Comparison of ENCODE assay signal across 22 cellular contexts in the genomic region with DNA sequence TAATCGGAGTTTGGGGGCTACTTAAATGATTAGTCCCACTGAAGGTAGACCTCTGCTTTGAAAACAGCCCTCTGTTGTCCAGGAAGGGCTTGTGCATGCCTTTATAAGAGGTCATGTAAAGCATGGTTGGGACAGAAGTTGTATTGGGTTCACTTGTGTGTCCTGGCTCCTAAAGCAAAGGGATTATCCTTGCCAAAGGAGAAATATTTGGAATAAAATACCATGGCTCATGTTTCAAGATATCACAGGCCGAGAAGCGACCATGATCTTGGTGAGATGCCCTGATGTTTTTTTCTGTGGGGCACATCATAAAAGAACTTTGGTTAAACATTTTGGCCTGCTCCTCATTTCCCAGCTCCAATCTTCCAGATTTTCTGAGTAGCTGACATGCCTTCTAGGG.
A peak's percentile ranks its signal among the peaks of the same experiment; 100 is the strongest.
DNase-seq lines count a peak whose midpoint lies in the region; ATAC-seq lines count a peak whose summit lies in the region.
"Had no signal": no experiment of that assay in that cellular context is flagged by ENCODE, and none has a peak within 500 bp of the region (broad histone marks: within the 10 kb centered on the region; RNA-seq: fewer than 3 reads in every experiment).

No MANE protein-coding gene starts in this region.

- ATAC-seq in memory B cell (ENCODE audit: low read depth), result no peak
- ATAC-seq: GM12878 had no signal

- intact Hi-C loops in activated T-helper 1 cell treated with anti-CD3 and anti-CD28 coated beads, Interleukin-12 subunit alpha, Interleukin-12 subunit beta, Interleukin-2, Interleukin-4 antibody, amounts not matched to agents 30 ng/mL and 10 ng/mL and 1 ng/mL, durations not matched to agents 14 hours and 24 hours and 36 hours (cut with micrococcal nuclease), result no loop called here
- intact Hi-C loops in activated T-helper 2 cell treated with anti-CD3 and anti-CD28 coated beads, Interferon-gamma antibody, Interleukin-2, Interleukin-4, amounts not matched to agents 10 μg/mL and 5 μg/mL and 100 μg/mL, durations not matched to agents 14 hours and 24 hours and 36 hours (cut with micrococcal nuclease), result no loop called here

- H3K36me3 ChIP-seq in skeletal muscle tissue (ENCODE audit: control insufficient read depth in 3 of 3, insufficient read depth in 3 of 3, low read length in 3 of 3), result no peaks in the 10 kb centered on the region

- no peak overlapping the region for H3K4me3 Mint-ChIP-seq in activated T-helper 1 cell treated with anti-CD3 and anti-CD28 coated beads, Interleukin-12 subunit alpha, Interleukin-12 subunit beta, Interleukin-2, Interleukin-4 antibody, amounts not matched to agents 30 ng/mL and 10 ng/mL and 1 ng/mL, durations not matched to agents 14 hours and 24 hours and 36 hours
- no peak overlapping the region for H3K4me3 Mint-ChIP-seq in memory B cell
- no peak overlapping the region for H3K4me3 Mint-ChIP-seq in activated T-helper 2 cell treated with anti-CD3 and anti-CD28 coated beads, Interferon-gamma antibody, Interleukin-2, Interleukin-4, amounts not matched to agents 10 μg/mL and 5 μg/mL and 100 μg/mL, durations not matched to agents 14 hours and 24 hours and 36 hours (ENCODE audit: low read depth)

- peak overlapping the region; percentile 26 for H3K27ac ChIP-seq in skeletal muscle tissue (ENCODE audit: low read depth, low read length)
- H3K27ac ChIP-seq: 22Rv1, GM23248 had no signal

- no peaks in the 10 kb centered on the region for H3K27me3 Mint-ChIP-seq in activated T-helper 1 cell treated with anti-CD3 and anti-CD28 coated beads, Interleukin-12 subunit alpha, Interleukin-12 subunit beta, Interleukin-2, Interleukin-4 antibody, amounts not matched to agents 30 ng/mL and 10 ng/mL and 1 ng/mL, durations not matched to agents 14 hours and 24 hours and 36 hours (ENCODE audit: insufficient read depth)
- H3K27me3 Mint-ChIP-seq in memory B cell, result no peaks in the 10 kb centered on the region
- no peaks in the 10 kb centered on the region for H3K27me3 Mint-ChIP-seq in activated T-helper 2 cell treated with anti-CD3 and anti-CD28 coated beads, Interferon-gamma antibody, Interleukin-2, Interleukin-4, amounts not matched to agents 10 μg/mL and 5 μg/mL and 100 μg/mL, durations not matched to agents 14 hours and 24 hours and 36 hours (ENCODE audit: low read depth)
- H3K27me3 Mint-ChIP-seq: IgD-negative memory B cell had no signal

- H3K36me3 Mint-ChIP-seq in activated T-helper 1 cell treated with anti-CD3 and anti-CD28 coated beads, Interleukin-12 subunit alpha, Interleukin-12 subunit beta, Interleukin-2, Interleukin-4 antibody, amounts not matched to agents 30 ng/mL and 10 ng/mL and 1 ng/mL, durations not matched to agents 14 hours and 24 hours and 36 hours (ENCODE audit: low read depth), result peaks cover 19% of the 10 kb centered on the region
- peaks cover under 1% of the 10 kb centered on the region for H3K36me3 Mint-ChIP-seq in memory B cell
- H3K36me3 Mint-ChIP-seq in activated T-helper 2 cell treated with anti-CD3 and anti-CD28 coated beads, Interferon-gamma antibody, Interleukin-2, Interleukin-4, amounts not matched to agents 10 μg/mL and 5 μg/mL and 100 μg/mL, durations not matched to agents 14 hours and 24 hours and 36 hours (ENCODE audit: low read depth), result peaks cover 5% of the 10 kb centered on the region

- peaks cover 55 to 80% (median 72%) of the 10 kb centered on the region in 3 donors for H3K4me1 ChIP-seq in skeletal muscle tissue (ENCODE audit: control insufficient read depth in 3 of 3, insufficient read depth in 3 of 3, low read length in 3 of 3)

- H3K27me3 ChIP-seq in skeletal muscle tissue (ENCODE audit: control insufficient read depth in 3 of 3, insufficient read depth in 3 of 3, low read length in 3 of 3), result no peaks in the 10 kb centered on the region

- H3K9me3 Mint-ChIP-seq in activated T-helper 1 cell treated with anti-CD3 and anti-CD28 coated beads, Interleukin-12 subunit alpha, Interleukin-12 subunit beta, Interleukin-2, Interleukin-4 antibody, amounts not matched to agents 30 ng/mL and 10 ng/mL and 1 ng/mL, durations not matched to agents 14 hours and 24 hours and 36 hours, result no peaks in the 10 kb centered on the region
- no peaks in the 10 kb centered on the region for H3K9me3 Mint-ChIP-seq in memory B cell
- no peaks in the 10 kb centered on the region for H3K9me3 Mint-ChIP-seq in activated T-helper 2 cell treated with anti-CD3 and anti-CD28 coated beads, Interferon-gamma antibody, Interleukin-2, Interleukin-4, amounts not matched to agents 10 μg/mL and 5 μg/mL and 100 μg/mL, durations not matched to agents 14 hours and 24 hours and 36 hours
- H3K9me3 Mint-ChIP-seq: IgD-negative memory B cell had no signal

- H3K27ac Mint-ChIP-seq in activated T-helper 1 cell treated with anti-CD3 and anti-CD28 coated beads, Interleukin-12 subunit alpha, Interleukin-12 subunit beta, Interleukin-2, Interleukin-4 antibody, amounts not matched to agents 30 ng/mL and 10 ng/mL and 1 ng/mL, durations not matched to agents 14 hours and 24 hours and 36 hours, result peak overlapping the region; percentile 38
- peak overlapping the region; percentile 55 for H3K27ac Mint-ChIP-seq in memory B cell
- H3K27ac Mint-ChIP-seq in activated T-helper 2 cell treated with anti-CD3 and anti-CD28 coated beads, Interferon-gamma antibody, Interleukin-2, Interleukin-4, amounts not matched to agents 10 μg/mL and 5 μg/mL and 100 μg/mL, durations not matched to agents 14 hours and 24 hours and 36 hours, result no peak overlapping the region
- H3K27ac Mint-ChIP-seq: IgD-negative memory B cell had no signal

- H3K9me3 ChIP-seq in skeletal muscle tissue (ENCODE audit: control insufficient read depth in 3 of 3, low read length in 3 of 3), result no peaks in the 10 kb centered on the region

- H3K4me1 Mint-ChIP-seq in activated T-helper 1 cell treated with anti-CD3 and anti-CD28 coated beads, Interleukin-12 subunit alpha, Interleukin-12 subunit beta, Interleukin-2, Interleukin-4 antibody, amounts not matched to agents 30 ng/mL and 10 ng/mL and 1 ng/mL, durations not matched to agents 14 hours and 24 hours and 36 hours (ENCODE audit: low read depth), result peaks cover 38% of the 10 kb centered on the region
- H3K4me1 Mint-ChIP-seq in memory B cell, result peaks cover 45% of the 10 kb centered on the region
- H3K4me1 Mint-ChIP-seq in activated T-helper 2 cell treated with anti-CD3 and anti-CD28 coated beads, Interferon-gamma antibody, Interleukin-2, Interleukin-4, amounts not matched to agents 10 μg/mL and 5 μg/mL and 100 μg/mL, durations not matched to agents 14 hours and 24 hours and 36 hours (ENCODE audit: low read depth), result peaks cover 27% of the 10 kb centered on the region

- DNase-seq in NCI-H2196 (lab: John Stamatoyannopoulos, UW; ENCODE audit: unreplicated experiment), result peak; percentile 41
- DNase-seq in NCI-H2196 treated with DMSO at 0.1 percent for 48 hours (lab: John Stamatoyannopoulos, UW; ENCODE audit: unreplicated experiment), result no peak
- no peak for DNase-seq in activated T-helper 1 cell treated with anti-CD3 and anti-CD28 coated beads, Interleukin-12 subunit alpha, Interleukin-12 subunit beta, Interleukin-2, Interleukin-4 antibody, amounts not matched to agents 30 ng/mL and 10 ng/mL and 1 ng/mL, durations not matched to agents 14 hours and 24 hours and 36 hours (ENCODE audit: low spot score)
- no peak for DNase-seq in memory B cell (ENCODE audit: low spot score in 2 of 2)
- no peak for DNase-seq in NCI-H446 treated with DMSO at 0.1 percent for 48 hours (lab: John Stamatoyannopoulos, UW)
- no peak for DNase-seq in superior temporal gyrus (ENCODE audit: extremely low spot score)
- no peak for DNase-seq in activated T-helper 2 cell treated with anti-CD3 and anti-CD28 coated beads, Interferon-gamma antibody, Interleukin-2, Interleukin-4, amounts not matched to agents 10 μg/mL and 5 μg/mL and 100 μg/mL, durations not matched to agents 14 hours and 24 hours and 36 hours (ENCODE audit: low spot score)
- DNase-seq: AML-193; DMS153; EL; GM23248; HCEC 1CT; NCI-H2081; NCI-H2171 treated with DMSO at 0.1 percent for 48 hours; NCI-H510A; NCI-H748 treated with DMSO at 0.1 percent for 48 hours; NK-92 treated with Interleukin-12 subunit alpha and Interleukin-12 subunit beta, amount 100 ng/mL, for 24 hours; Right ventricle myocardium superior had no signal

- H3K9ac ChIP-seq in skeletal muscle tissue (ENCODE audit: low read depth in 1 of 3, low read length in 3 of 3), result peak overlapping the region in 1 of 3 donors; percentile 8
- H3K9ac ChIP-seq: GM23248 had no signal

- H3K4me3 ChIP-seq in skeletal muscle tissue (ENCODE audit: low read length in 3 of 3), result no peak overlapping the region
- H3K4me3 ChIP-seq: GM12878, GM23248 had no signal
